In the genomic region with DNA sequence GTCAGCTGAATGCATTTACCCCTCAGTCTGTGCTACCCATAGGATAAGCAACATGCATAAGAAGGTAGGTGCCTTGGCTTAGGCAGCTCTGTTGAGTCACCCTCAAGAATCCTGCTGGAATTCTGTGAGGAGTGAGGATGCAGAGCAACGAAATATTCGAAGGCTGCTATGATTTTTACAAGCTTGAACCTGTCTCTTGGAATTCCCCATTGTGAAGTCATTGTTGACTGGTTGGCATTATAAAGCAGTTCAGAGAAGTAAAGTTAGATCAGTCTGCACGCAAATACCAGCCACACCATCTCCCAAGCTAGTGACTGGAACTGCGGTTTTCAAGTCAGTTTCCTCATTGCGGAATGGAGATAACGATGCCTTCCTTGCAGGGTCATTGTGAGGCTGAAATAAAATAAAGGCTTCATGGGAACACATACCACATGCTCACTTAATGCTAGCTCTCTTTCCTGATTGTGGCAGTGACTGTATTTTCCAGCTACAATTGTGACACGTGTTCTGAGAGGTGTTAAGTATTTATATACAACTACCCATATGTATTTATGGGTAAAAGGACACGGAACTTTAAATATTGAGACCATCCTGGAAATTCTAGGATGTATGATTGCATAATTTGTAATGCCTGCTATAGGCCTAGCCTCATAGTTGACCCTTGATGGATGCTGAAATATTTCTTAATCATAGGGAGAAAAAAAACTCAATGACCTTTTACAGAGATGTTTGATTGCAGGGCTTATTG, we compare ENCODE assay signal across 9 cellular contexts.
A peak's percentile ranks its signal among the peaks of the same experiment; 100 is the strongest.
DNase-seq lines count a peak whose midpoint lies in the region; ATAC-seq, FAIRE-seq and TF ChIP-seq lines count a peak whose summit lies in the region.
"Had no signal": no experiment of that assay in that cellular context is flagged by ENCODE, and none has a peak within 500 bp of the region (broad histone marks: within the 10 kb centered on the region; RNA-seq: fewer than 3 reads in every experiment).

No MANE protein-coding gene starts in this region.

- no TSS peak for BruUV-seq in endothelial cell of umbilical vein (replicated peaks; lab: Mats Ljungman, UMichigan)

- H3K27ac ChIP-seq in endothelial cell of umbilical vein (ENCODE audit: insufficient read depth, low read depth, low read length) (peak overlapping the region; percentile 74), stomach (peak overlapping the region in 3 of 5 donors; percentile 13 to 75 (median 37)), endodermal cell (ENCODE audit: low read depth, low read length) (no peak overlapping the region)
- H3K27ac ChIP-seq: 22Rv1 had no signal

- H3K4me1 ChIP-seq in endothelial cell of umbilical vein (ENCODE audit: control insufficient read depth, extremely low read depth, insufficient read depth, low read length) (peaks cover 34% of the 10 kb centered on the region), stomach (peaks cover 10 to 68% (median 37%) of the 10 kb centered on the region in 4 donors), endodermal cell (ENCODE audit: control insufficient read depth, insufficient read depth, low read length) (peaks cover 8% of the 10 kb centered on the region)

- CTCF ChIA-PET in endothelial cell of umbilical vein (lab: Charles Lee) = interaction anchor here (0.5 to 3.8 kb wide), 13 partner anchors 9 to 287 kb away, joined by 3 to 17 read pairs (median 4); no protein-coding TSS in a partner anchor

- 54 to 65% (median 61%) methylated on average over 8 of the region's 8 CpGs for WGBS in stomach, 5 donors
- 84 to 96% methylated on average over 2 to 7 of the region's 8 CpGs for WGBS in endodermal cell (ENCODE audit: insufficient coverage in 1 of 2, insufficient read length in 1 of 2), 2 experiments

- no peak for ATAC-seq in HG03571 (IDR thresholded peaks at IDR 0.05; ENCODE audit: unreplicated experiment)

- intact Hi-C loops in endothelial cell of umbilical vein (cut with micrococcal nuclease) = loop anchor here (1.0 to 5.0 kb wide), 2 partner anchors 53 to 136 kb away; no protein-coding TSS in a partner anchor
- intact Hi-C loops in stomach (cut with DNase I; ENCODE audit: low total_unique reads) = no loop called here

- peak overlapping the region; percentile 11 for H3K4me2 ChIP-seq in endothelial cell of umbilical vein (ENCODE audit: insufficient read depth, low read length)

- peaks cover 18% of the 10 kb centered on the region for H3K36me3 Mint-ChIP-seq in T-helper 1 cell treated with Interleukin-12 subunit alpha and Interleukin-12 subunit beta and Interleukin-4 antibody, amounts not matched to agents 30 μg/mL and 1 μg/mL, for 36 hours (ENCODE audit: low read depth)
- no peaks in the 10 kb centered on the region for H3K36me3 Mint-ChIP-seq in endodermal cell (ENCODE audit: low read depth)

- H2AFZ ChIP-seq in endothelial cell of umbilical vein (ENCODE audit: low read depth, low read length) = no peak overlapping the region

- H3K9me1 ChIP-seq in endothelial cell of umbilical vein (replicated peaks; ENCODE audit: control insufficient read depth, extremely low read depth, insufficient read depth, low read length) = no peaks in the 10 kb centered on the region

- no peaks in the 10 kb centered on the region for H3K9me3 Mint-ChIP-seq in T-helper 1 cell treated with Interleukin-12 subunit alpha and Interleukin-12 subunit beta and Interleukin-4 antibody, amounts not matched to agents 30 μg/mL and 1 μg/mL, for 36 hours
- H3K9me3 Mint-ChIP-seq in endodermal cell = no peaks in the 10 kb centered on the region

- H3K9me3 ChIP-seq in endothelial cell of umbilical vein (replicated peaks; ENCODE audit: control insufficient read depth, insufficient read depth, low read length) (no peaks in the 10 kb centered on the region), stomach (no peaks in the 10 kb centered on the region), endodermal cell (ENCODE audit: control insufficient read depth, low read length) (no peaks in the 10 kb centered on the region)

- peak; percentile 58 for TF ChIP-seq POLR2A in endothelial cell of umbilical vein (IDR thresholded peaks at IDR 0.05; ENCODE audit: low read depth, low read length)
- TF ChIP-seq POLR2A in stomach (IDR thresholded peaks at IDR 0.05) = no peak

- dilution Hi-C loops in endothelial cell of umbilical vein (cut with MboI; ENCODE audit: extremely low pct_ligation_motif_present, low sequenced_read_pairs) = no loop called here

- no peak overlapping the region for H3K4me3 Mint-ChIP-seq in T-helper 1 cell treated with Interleukin-12 subunit alpha and Interleukin-12 subunit beta and Interleukin-4 antibody, amounts not matched to agents 30 μg/mL and 1 μg/mL, for 36 hours
- no peak overlapping the region for H3K4me3 Mint-ChIP-seq in endodermal cell

- POLR2A ChIA-PET in endothelial cell of umbilical vein (lab: Charles Lee) = interaction anchor here (0.6 to 1.4 kb wide), 3 partner anchors 19 to 97 kb away, joined by 3 read pairs; a partner anchor contains a TSS

- FAIRE-seq in endothelial cell of umbilical vein (lab: Jason Lieb, UNC) = peak; percentile 93

- DNase-seq in T-helper 1 cell = no peak
- DNase-seq in NOMO-1 (lab: John Stamatoyannopoulos, UW; ENCODE audit: unreplicated experiment in 2 of 2) = peak; percentile 81 to 90
- peak; percentile 92 for DNase-seq in endothelial cell of umbilical vein (ENCODE audit: low read depth, low spot score)
- DNase-seq in stomach = no peak
- DNase-seq in effector CD4-positive, alpha-beta T cell = no peak
- no peak for DNase-seq in endodermal cell

- peak overlapping the region; percentile 29 for H3K9ac ChIP-seq in endothelial cell of umbilical vein (replicated peaks; ENCODE audit: extremely low read depth, insufficient read depth, low read length)
- no peak overlapping the region for H3K9ac ChIP-seq in endodermal cell (ENCODE audit: extremely low read depth, low read length, poor library complexity, severe bottlenecking)

- TF ChIP-seq EP300 in stomach (IDR thresholded peaks at IDR 0.05) = no peak

- H3K27me3 Mint-ChIP-seq in T-helper 1 cell treated with Interleukin-12 subunit alpha and Interleukin-12 subunit beta and Interleukin-4 antibody, amounts not matched to agents 30 μg/mL and 1 μg/mL, for 36 hours (ENCODE audit: low read depth) = no peaks in the 10 kb centered on the region
- H3K27me3 Mint-ChIP-seq in endodermal cell (ENCODE audit: insufficient read depth) = peaks cover 11% of the 10 kb centered on the region

- no peaks in the 10 kb centered on the region for H4K20me1 ChIP-seq in endothelial cell of umbilical vein (replicated peaks; ENCODE audit: control insufficient read depth, extremely low read depth, insufficient read depth, low read length)

- H3K4me3 ChIP-seq in endothelial cell of umbilical vein (replicated peaks in 1 of 3; ENCODE audit: insufficient read depth in 1 of 3, low read depth in 1 of 3, low read length in 3 of 3) = no peak overlapping the region
- no peak overlapping the region for H3K4me3 ChIP-seq in stomach
- no peak overlapping the region for H3K4me3 ChIP-seq in endodermal cell (ENCODE audit: low read length)

- peaks cover 45% of the 10 kb centered on the region for H3K79me2 ChIP-seq in endothelial cell of umbilical vein (ENCODE audit: control insufficient read depth, insufficient read depth, low read length)

- H3K27me3 ChIP-seq in endothelial cell of umbilical vein (ENCODE audit: control insufficient read depth in 2 of 2, insufficient read depth in 2 of 2, low read length in 2 of 2) (no peaks in the 10 kb centered on the region), stomach (no peaks in the 10 kb centered on the region), endodermal cell (ENCODE audit: control insufficient read depth, insufficient read depth, low read length, poor library complexity, severe bottlenecking) (no peaks in the 10 kb centered on the region)

- no peaks in the 10 kb centered on the region for H3K36me3 ChIP-seq in endothelial cell of umbilical vein (ENCODE audit: control insufficient read depth in 2 of 2, extremely low read depth in 1 of 2, insufficient read depth in 2 of 2, low read length in 2 of 2)
- H3K36me3 ChIP-seq in stomach = no peaks in the 10 kb centered on the region
- no peaks in the 10 kb centered on the region for H3K36me3 ChIP-seq in endodermal cell (ENCODE audit: control insufficient read depth, insufficient read depth, low read length)

- peak overlapping the region; percentile 27 for H3K27ac Mint-ChIP-seq in T-helper 1 cell treated with Interleukin-12 subunit alpha and Interleukin-12 subunit beta and Interleukin-4 antibody, amounts not matched to agents 30 μg/mL and 1 μg/mL, for 36 hours
- no peak overlapping the region for H3K27ac Mint-ChIP-seq in endodermal cell

- TF ChIP-seq CTCF in endothelial cell of umbilical vein (IDR thresholded peaks at IDR 0.05; ENCODE audit: extremely low read depth in 1 of 2, insufficient read depth in 1 of 2, low read depth in 1 of 2, low read length in 2 of 2) (no peak), stomach (IDR thresholded peaks at IDR 0.05) (no peak), endodermal cell (conservative IDR thresholded peaks at IDR 0.05) (no peak)

- peaks cover 46% of the 10 kb centered on the region for H3K4me1 Mint-ChIP-seq in T-helper 1 cell treated with Interleukin-12 subunit alpha and Interleukin-12 subunit beta and Interleukin-4 antibody, amounts not matched to agents 30 μg/mL and 1 μg/mL, for 36 hours (ENCODE audit: low read depth)
- peaks cover 38% of the 10 kb centered on the region for H3K4me1 Mint-ChIP-seq in endodermal cell

TF ChIP-seq in endothelial cell of umbilical vein, 7 proteins besides CTCF, POLR2A, EP300 and RAD21:
- TF ChIP-seq POLR2AphosphoS5 (IDR thresholded peaks at IDR 0.05; ENCODE audit: insufficient read depth, low read depth, low read length) = peak; percentile 68
- peak; percentile 55 for TF ChIP-seq JUN (IDR thresholded peaks at IDR 0.05; ENCODE audit: borderline replicate concordance, insufficient read depth, insufficient read length, low read depth)
- TF ChIP-seq GATA2 (IDR thresholded peaks at IDR 0.05; ENCODE audit: insufficient read depth, insufficient read length, low read depth, low read length) = peak; percentile 92
- no peak for TF ChIP-seq EZH2 (IDR thresholded peaks at IDR 0.05; ENCODE audit: borderline replicate concordance, low read depth, low read length, severe bottlenecking)
- TF ChIP-seq, protein P1, sequence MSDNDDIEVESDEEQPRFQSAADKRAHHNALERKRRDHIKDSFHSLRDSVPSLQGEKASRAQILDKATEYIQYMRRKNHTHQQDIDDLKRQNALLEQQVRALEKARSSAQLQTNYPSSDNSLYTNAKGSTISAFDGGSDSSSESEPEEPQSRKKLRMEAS (IDR thresholded peaks at IDR 0.05; ENCODE audit: insufficient read depth, insufficient read length) = peak; percentile 80
- peak; percentile 61 for TF ChIP-seq FOS (IDR thresholded peaks at IDR 0.05; ENCODE audit: borderline replicate concordance, insufficient read depth, low read length)
- TF ChIP-seq MYC (IDR thresholded peaks at IDR 0.05; ENCODE audit: low read depth, low read length) = peak; percentile 20

Comparison
In these comparisons a context has a peak if more than half of its experiments do, and no peak if none do; other contexts are left out.
1. DNase-seq: peak in NOMO-1 (2 of 2) and endothelial cell of umbilical vein (single experiment); none in T-helper 1 cell (0 of 5), stomach (single experiment), effector CD4-positive, alpha-beta T cell (single experiment) and endodermal cell (single experiment).